Comparison of ENCODE assay signal across 8 cellular contexts in the genomic region with DNA sequence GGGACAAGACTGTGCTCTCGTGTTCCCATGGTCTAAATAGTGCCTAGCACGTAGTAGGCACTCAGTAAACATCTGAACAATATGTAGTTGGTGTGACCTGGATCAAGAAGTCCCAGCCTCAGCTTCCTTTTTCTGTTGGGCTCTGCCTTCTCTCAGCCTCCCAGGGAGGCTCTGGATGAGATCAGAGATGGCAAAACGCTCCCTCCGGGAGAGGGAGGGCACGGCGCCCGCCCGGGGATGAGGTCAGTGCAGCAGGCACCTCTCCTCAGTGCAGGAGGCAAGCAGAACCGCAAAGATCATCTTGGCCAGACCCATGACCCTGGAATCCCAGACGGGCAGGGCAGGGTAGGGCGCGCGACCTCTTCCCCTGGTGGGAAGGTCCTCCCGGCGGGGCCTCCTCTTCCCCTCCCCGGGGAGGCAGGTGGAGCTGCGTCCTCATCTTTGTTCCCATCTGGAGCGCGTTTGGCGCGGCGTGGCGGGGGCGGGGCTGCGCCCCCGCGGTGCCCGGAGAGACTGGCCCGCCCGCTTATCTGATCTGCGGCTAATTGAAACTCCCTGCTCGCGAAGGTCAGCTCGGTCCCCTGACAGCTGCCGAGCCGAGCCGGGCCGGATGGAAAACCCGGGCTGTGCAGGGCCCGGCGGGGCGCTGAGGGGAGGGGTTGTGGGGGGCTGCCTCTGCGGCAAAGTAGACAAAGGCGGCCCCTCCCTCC.
A peak's percentile ranks its signal among the peaks of the same experiment; 100 is the strongest.
DNase-seq lines count a peak whose midpoint lies in the region; ATAC-seq, FAIRE-seq and TF ChIP-seq lines count a peak whose summit lies in the region.

No MANE protein-coding gene starts in this region.

- peaks cover 12% of the 10 kb centered on the region for H3K27me3 ChIP-seq in GM23338 (ENCODE audit: insufficient read depth)

- no peaks in the 10 kb centered on the region for H3K9me3 ChIP-seq in A549

- peaks cover 31% of the 10 kb centered on the region for H3F3A ChIP-seq in GM23338 (replicated peaks; ENCODE audit: low read depth)

- POLR2A ChIA-PET in A549 (lab: Yijun Ruan, JAX) = no interaction called here

- peak overlapping the region; percentile 55 for H3K4me2 ChIP-seq in A549
- peak overlapping the region; percentile 99 for H3K4me2 ChIP-seq in GM23338

- no peak for FAIRE-seq in A549 (lab: Jason Lieb, UNC)

- H3K9me2 ChIP-seq in GM23338 (ENCODE audit: insufficient read depth) = no peaks in the 10 kb centered on the region

- H2AFZ ChIP-seq in GM23338 = no peak overlapping the region

- H3K36me3 ChIP-seq in GM23338 (ENCODE audit: insufficient read depth) = no peaks in the 10 kb centered on the region

- no peak for TF ChIP-seq POLR2A in A549 (IDR thresholded peaks at IDR 0.05; ENCODE audit: low read length)

- no peaks in the 10 kb centered on the region for H4K20me1 ChIP-seq in GM23338 (replicated peaks; ENCODE audit: insufficient read depth)

- H3K27me3 Mint-ChIP-seq in GM23338 (ENCODE audit: insufficient read depth, low read depth, poor library complexity) = peaks cover 39% of the 10 kb centered on the region
- peaks cover 21% of the 10 kb centered on the region for H3K27me3 Mint-ChIP-seq in activated T-cell treated with anti-CD3 and anti-CD28 coated beads, Interleukin-2, amount 50 U/mL, for 72 hours (ENCODE audit: low read depth)

- TF ChIP-seq CTCF in A549 (IDR thresholded peaks at IDR 0.05) (no peak), GM23338 (conservative IDR thresholded peaks at IDR 0.05; ENCODE audit: low read depth in 2 of 2) (no peak)

- 68% methylated on average over 22 of the region's 44 CpGs for WGBS in A549 (ENCODE audit: missing lambda C conversion rate)

- peaks cover 51% of the 10 kb centered on the region for H3K4me1 Mint-ChIP-seq in GM23338
- H3K4me1 Mint-ChIP-seq in activated T-cell treated with anti-CD3 and anti-CD28 coated beads, Interleukin-2, amount 50 U/mL, for 72 hours (ENCODE audit: low read depth) = peaks cover 27% of the 10 kb centered on the region

- CTCF ChIA-PET in A549 (lab: Yijun Ruan, JAX) = interaction anchor here (0.5 to 6.6 kb wide), 6 partner anchors 9 to 75 kb away, joined by 3 to 46 read pairs (median 6); no protein-coding TSS in a partner anchor

- no peak for TF ChIP-seq RAD21 in A549 (conservative IDR thresholded peaks at IDR 0.05 in 1 of 2, IDR thresholded peaks at IDR 0.05 in 1 of 2)

- peaks cover 19% of the 10 kb centered on the region; the same call in 2 of the 3 replicates for H3K4me1 ChIP-seq in A549
- H3K4me1 ChIP-seq in GM23338 (ENCODE audit: insufficient read depth) = peaks cover 40% of the 10 kb centered on the region

- H3K79me2 ChIP-seq in GM23338 (replicated peaks; ENCODE audit: insufficient read depth) = no peaks in the 10 kb centered on the region

- H3K4me3 ChIP-seq in A549 (no peak overlapping the region), GM23338 (peak overlapping the region; percentile 76)

- peak overlapping the region; percentile 72 for H3K4me3 Mint-ChIP-seq in GM23338
- H3K4me3 Mint-ChIP-seq in activated T-cell treated with anti-CD3 and anti-CD28 coated beads, Interleukin-2, amount 50 U/mL, for 72 hours = peak overlapping the region in 1 of 2 donors; percentile 15

- peak; percentile 28 to 59; a peak in 4 of 6 replicates for ATAC-seq in A549
- peak; percentile 49 for ATAC-seq in GM23338
- ATAC-seq in activated T-cell treated with anti-CD3 and anti-CD28 coated beads, Interleukin-2, amount 50 U/mL, for 72 hours (replicated peaks in 1 of 2) = no peak

- DNase-seq in A549 (ENCODE audit: low read depth in 1 of 2, low spot score in 1 of 2) = peak in 1 of 2 experiments; percentile 54
- peak; percentile 91 for DNase-seq in GM23338 (ENCODE audit: low spot score)
- DNase-seq in SHP77 (lab: John Stamatoyannopoulos, UW) = peak; percentile 80 to 84
- peak; percentile 70 for DNase-seq in fibroblast of gingiva (ENCODE audit: low read depth)
- DNase-seq in myocyte (ENCODE audit: low read depth) = peak; percentile 96
- DNase-seq in activated CD4-positive, CD25-positive, alpha-beta regulatory T cell (lab: John Stamatoyannopoulos, UW) = no peak
- no peak for DNase-seq in GM19238 (ENCODE audit: insufficient read length, low spot score)
- DNase-seq in activated T-cell treated with anti-CD3 and anti-CD28 coated beads, Interleukin-2, amount 50 U/mL, for 72 hours = no peak

- H3K36me3 Mint-ChIP-seq in GM23338 (ENCODE audit: low read depth) = no peaks in the 10 kb centered on the region
- no peaks in the 10 kb centered on the region for H3K36me3 Mint-ChIP-seq in activated T-cell treated with anti-CD3 and anti-CD28 coated beads, Interleukin-2, amount 50 U/mL, for 72 hours (ENCODE audit: insufficient read depth in 2 of 2)

- no peak for TF ChIP-seq EP300 in A549 (IDR thresholded peaks at IDR 0.05)

- peak overlapping the region; percentile 86 for H3K27ac Mint-ChIP-seq in GM23338
- no peak overlapping the region for H3K27ac Mint-ChIP-seq in activated T-cell treated with anti-CD3 and anti-CD28 coated beads, Interleukin-2, amount 50 U/mL, for 72 hours

- H3K27ac ChIP-seq in A549 (peak overlapping the region; percentile 4 to 87; a peak in 3 of 6 replicates), GM23338 (ENCODE audit: low read depth) (peak overlapping the region; percentile 87; the same call in 1 of the 2 replicates)

- H3K9me3 Mint-ChIP-seq in GM23338 = no peaks in the 10 kb centered on the region
- no peaks in the 10 kb centered on the region for H3K9me3 Mint-ChIP-seq in activated T-cell treated with anti-CD3 and anti-CD28 coated beads, Interleukin-2, amount 50 U/mL, for 72 hours

TF ChIP-seq in A549, 52 proteins besides CTCF, POLR2A, EP300 and RAD21:
- TF ChIP-seq CEBPB (IDR thresholded peaks at IDR 0.05) = no peak
- TF ChIP-seq, protein P1, sequence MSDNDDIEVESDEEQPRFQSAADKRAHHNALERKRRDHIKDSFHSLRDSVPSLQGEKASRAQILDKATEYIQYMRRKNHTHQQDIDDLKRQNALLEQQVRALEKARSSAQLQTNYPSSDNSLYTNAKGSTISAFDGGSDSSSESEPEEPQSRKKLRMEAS (IDR thresholded peaks at IDR 0.05) = no peak
- no peak for TF ChIP-seq PHF8 (IDR thresholded peaks at IDR 0.05; ENCODE audit: borderline replicate concordance, low read depth)
- TF ChIP-seq GATA3 (IDR thresholded peaks at IDR 0.05; ENCODE audit: borderline replicate concordance) = no peak
- no peak for TF ChIP-seq CHD4 (IDR thresholded peaks at IDR 0.05; ENCODE audit: borderline replicate concordance)
- TF ChIP-seq SREBF2 (IDR thresholded peaks at IDR 0.05) = no peak

TF ChIP-seq in GM23338, 12 proteins besides CTCF, POLR2A, EP300 and RAD21 (continues in another document):
- TF ChIP-seq NANOG (IDR thresholded peaks at IDR 0.05; ENCODE audit: borderline replicate concordance) (no peak), STAT1 (IDR thresholded peaks at IDR 0.05; ENCODE audit: unreplicated experiment) (no peak), ZNF331 (CRISPR knock-in tag; IDR thresholded peaks at IDR 0.05; ENCODE audit: low read depth) (no peak)
- TF ChIP-seq, protein P2, sequence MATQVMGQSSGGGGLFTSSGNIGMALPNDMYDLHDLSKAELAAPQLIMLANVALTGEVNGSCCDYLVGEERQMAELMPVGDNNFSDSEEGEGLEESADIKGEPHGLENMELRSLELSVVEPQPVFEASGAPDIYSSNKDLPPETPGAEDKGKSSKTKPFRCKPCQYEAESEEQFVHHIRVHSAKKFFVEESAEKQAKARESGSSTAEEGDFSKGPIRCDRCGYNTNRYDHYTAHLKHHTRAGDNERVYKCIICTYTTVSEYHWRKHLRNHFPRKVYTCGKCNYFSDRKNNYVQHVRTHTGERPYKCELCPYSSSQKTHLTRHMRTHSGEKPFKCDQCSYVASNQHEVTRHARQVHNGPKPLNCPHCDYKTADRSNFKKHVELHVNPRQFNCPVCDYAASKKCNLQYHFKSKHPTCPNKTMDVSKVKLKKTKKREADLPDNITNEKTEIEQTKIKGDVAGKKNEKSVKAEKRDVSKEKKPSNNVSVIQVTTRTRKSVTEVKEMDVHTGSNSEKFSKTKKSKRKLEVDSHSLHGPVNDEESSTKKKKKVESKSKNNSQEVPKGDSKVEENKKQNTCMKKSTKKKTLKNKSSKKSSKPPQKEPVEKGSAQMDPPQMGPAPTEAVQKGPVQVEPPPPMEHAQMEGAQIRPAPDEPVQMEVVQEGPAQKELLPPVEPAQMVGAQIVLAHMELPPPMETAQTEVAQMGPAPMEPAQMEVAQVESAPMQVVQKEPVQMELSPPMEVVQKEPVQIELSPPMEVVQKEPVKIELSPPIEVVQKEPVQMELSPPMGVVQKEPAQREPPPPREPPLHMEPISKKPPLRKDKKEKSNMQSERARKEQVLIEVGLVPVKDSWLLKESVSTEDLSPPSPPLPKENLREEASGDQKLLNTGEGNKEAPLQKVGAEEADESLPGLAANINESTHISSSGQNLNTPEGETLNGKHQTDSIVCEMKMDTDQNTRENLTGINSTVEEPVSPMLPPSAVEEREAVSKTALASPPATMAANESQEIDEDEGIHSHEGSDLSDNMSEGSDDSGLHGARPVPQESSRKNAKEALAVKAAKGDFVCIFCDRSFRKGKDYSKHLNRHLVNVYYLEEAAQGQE (IDR thresholded peaks at IDR 0.05; ENCODE audit: unreplicated experiment) = no peak

Comparison
In these comparisons a context has a peak if more than half of its experiments do, and no peak if none do; other contexts are left out.
1. ATAC-seq: peak in A549 (2 of 2) and GM23338 (single experiment); none in activated T-cell treated with anti-CD3 and anti-CD28 coated beads, Interleukin-2, amount 50 U/mL, for 72 hours (0 of 2).
2. DNase-seq: peak in GM23338 (single experiment), SHP77 (2 of 2), fibroblast of gingiva (single experiment) and myocyte (single experiment); none in activated CD4-positive, CD25-positive, alpha-beta regulatory T cell (0 of 4), GM19238 (single experiment) and activated T-cell treated with anti-CD3 and anti-CD28 coated beads, Interleukin-2, amount 50 U/mL, for 72 hours (0 of 2).